15 cellular contexts compared by ENCODE assay signal in the genomic region with DNA sequence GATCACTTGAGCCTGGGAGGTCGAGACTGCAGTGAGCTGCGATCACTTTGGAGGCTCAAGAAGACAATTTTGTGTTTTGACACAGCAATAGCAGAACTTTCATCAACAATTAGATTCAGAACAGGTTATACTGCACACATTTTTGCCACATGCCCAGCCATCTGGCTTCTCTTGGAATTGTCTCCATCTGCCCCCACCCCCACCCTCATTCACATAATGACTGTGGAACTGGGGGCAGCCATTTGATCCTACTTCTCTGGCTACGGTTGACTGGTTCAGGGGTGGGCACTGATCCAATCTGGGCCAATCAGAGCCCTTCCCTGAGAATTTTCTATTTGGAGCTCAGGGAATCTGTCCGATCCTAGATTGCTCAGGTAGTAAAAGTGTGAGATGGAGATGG. TPM values are rescaled to one million over a fixed set of nuclear protein-coding genes. Genes with fewer than 3 reads are reported as not detected.
DNase-seq lines count a peak whose midpoint lies in the region; ATAC-seq and TF ChIP-seq lines count a peak whose summit lies in the region.
"Had no signal": no experiment of that assay in that cellular context is flagged by ENCODE, and none has a peak within 500 bp of the region (broad histone marks: within the 10 kb centered on the region; RNA-seq: fewer than 3 reads in every experiment).

No MANE protein-coding gene starts in this region.

- H3K9ac ChIP-seq in BLaER1 treated with 17β-estradiol and CSF1 and Interleukin-3, amounts not matched to agents 10 nM and 100 nM: peak overlapping the region in 4 of 11 experiments; percentile 62 to 78 (median 70); a peak in 5 of 22 replicates

- DNase-seq in NCI-H2171 treated with DMSO at 0.1 percent for 48 hours (lab: John Stamatoyannopoulos, UW) (peak; percentile 96), astrocyte of the spinal cord (ENCODE audit: low read depth, low spot score) (no peak), osteoblast (ENCODE audit: insufficient read length, low spot score, missing footprints) (peak; percentile 15), NAMALWA (ENCODE audit: low spot score) (no peak), SIG-M5 (lab: John Stamatoyannopoulos, UW) (no peak)
- no peak for DNase-seq in stimulated activated naive CD8-positive, alpha-beta T cell treated with anti-CD3 and anti-CD28 coated beads, Interleukin-15, amount 100 ng/mL, for 72 hours
- DNase-seq: activated CD4-positive, alpha-beta memory T cell treated with anti-CD3 and anti-CD28 coated beads for 36 hours; effector memory CD8-positive, alpha-beta T cell; immature natural killer cell; NCI-H1105; NCI-H510A treated with DMSO at 0.1 percent for 48 hours; stimulated activated CD4-positive, alpha-beta T cell treated with anti-CD3 and anti-CD28 coated beads, Interleukin-15, amount 100 ng/mL, for 24 hours; testis had no signal

- H3K4me1 Mint-ChIP-seq in stimulated activated naive CD8-positive, alpha-beta T cell treated with anti-CD3 and anti-CD28 coated beads, Interleukin-15, amount 100 ng/mL, for 72 hours: peaks cover 25% of the 10 kb centered on the region

- peaks cover 9% of the 10 kb centered on the region for H3K79me2 ChIP-seq in osteoblast (ENCODE audit: insufficient read depth, low read length)

- ATAC-seq in HG02642 (IDR thresholded peaks at IDR 0.05; ENCODE audit: poor library complexity, unreplicated experiment): no peak
- no peak for ATAC-seq in stimulated activated naive CD8-positive, alpha-beta T cell treated with anti-CD3 and anti-CD28 coated beads, Interleukin-15, amount 100 ng/mL, for 72 hours
- ATAC-seq: effector memory CD8-positive, alpha-beta T cell had no signal

- no peaks in the 10 kb centered on the region for H4K20me1 ChIP-seq in BLaER1 treated with 17β-estradiol and CSF1 and Interleukin-3, amounts not matched to agents 10 nM and 100 nM
- no peaks in the 10 kb centered on the region for H4K20me1 ChIP-seq in osteoblast (ENCODE audit: insufficient read depth, low read length)

- H3K4me3 ChIP-seq in BLaER1 treated with 17β-estradiol and CSF1 and Interleukin-3, amounts not matched to agents 10 nM and 100 nM: peak overlapping the region in 4 of 10 experiments; percentile 52 to 71 (median 59); a peak in 7 of 20 replicates
- H3K4me3 ChIP-seq in astrocyte of the spinal cord (ENCODE audit: low read depth, low read length) (peak overlapping the region; percentile 3), osteoblast (ENCODE audit: insufficient read depth, low read length) (no peak overlapping the region)
- H3K4me3 ChIP-seq: testis had no signal

- H3K27ac ChIP-seq in BLaER1 treated with 17β-estradiol and CSF1 and Interleukin-3, amounts not matched to agents 10 nM and 100 nM: peak overlapping the region in 8 of 11 experiments; percentile 23 to 88 (median 82); a peak in 13 of 22 replicates
- peak overlapping the region; percentile 92 for H3K27ac ChIP-seq in osteoblast (ENCODE audit: low read depth, low read length)
- H3K27ac ChIP-seq: testis had no signal

- H3K36me3 ChIP-seq in BLaER1 treated with 17β-estradiol and CSF1 and Interleukin-3, amounts not matched to agents 10 nM and 100 nM: peaks cover 0 to 24% (median 0%) of the 10 kb centered on the region in 11 experiments; a peak in 7 of 22 replicates
- peaks cover 3% of the 10 kb centered on the region for H3K36me3 ChIP-seq in osteoblast (ENCODE audit: insufficient read depth, low read length)

- peaks cover 42 to 96% (median 66%) of the 10 kb centered on the region in 10 experiments for H3K4me1 ChIP-seq in BLaER1 treated with 17β-estradiol and CSF1 and Interleukin-3, amounts not matched to agents 10 nM and 100 nM
- peaks cover 31% of the 10 kb centered on the region for H3K4me1 ChIP-seq in osteoblast (ENCODE audit: insufficient read depth, low read length)
- H3K4me1 ChIP-seq: testis had no signal

- H3K27ac Mint-ChIP-seq in stimulated activated naive CD8-positive, alpha-beta T cell treated with anti-CD3 and anti-CD28 coated beads, Interleukin-15, amount 100 ng/mL, for 72 hours: no peak overlapping the region
- H3K27ac Mint-ChIP-seq: activated CD4-positive, alpha-beta memory T cell treated with anti-CD3 and anti-CD28 coated beads for 36 hours; effector memory CD8-positive, alpha-beta T cell; immature natural killer cell had no signal

- peaks cover 0 to 10% (median 2%) of the 10 kb centered on the region in 11 experiments; a peak in 12 of 22 replicates for H3K9me3 ChIP-seq in BLaER1 treated with 17β-estradiol and CSF1 and Interleukin-3, amounts not matched to agents 10 nM and 100 nM (replicated peaks in 1 of 11)
- no peaks in the 10 kb centered on the region for H3K9me3 ChIP-seq in osteoblast (ENCODE audit: low read depth, low read length)
- H3K9me3 ChIP-seq: testis had no signal

- peak overlapping the region in 9 of 11 experiments; percentile 66 to 97 (median 91); a peak in 17 of 22 replicates for H3K4me2 ChIP-seq in BLaER1 treated with 17β-estradiol and CSF1 and Interleukin-3, amounts not matched to agents 10 nM and 100 nM
- H3K4me2 ChIP-seq in osteoblast (ENCODE audit: insufficient read depth, low read length): peak overlapping the region; percentile 83

- H3K27me3 Mint-ChIP-seq in stimulated activated naive CD8-positive, alpha-beta T cell treated with anti-CD3 and anti-CD28 coated beads, Interleukin-15, amount 100 ng/mL, for 72 hours: peaks cover 63% of the 10 kb centered on the region

- TF ChIP-seq CTCF in astrocyte of the spinal cord (IDR thresholded peaks at IDR 0.05; ENCODE audit: low read depth, low read length) (no peak), osteoblast (IDR thresholded peaks at IDR 0.05; ENCODE audit: extremely low read depth, low read depth, low read length) (no peak)

- no peak overlapping the region for H3K4me3 Mint-ChIP-seq in stimulated activated naive CD8-positive, alpha-beta T cell treated with anti-CD3 and anti-CD28 coated beads, Interleukin-15, amount 100 ng/mL, for 72 hours
- H3K4me3 Mint-ChIP-seq: activated CD4-positive, alpha-beta memory T cell treated with anti-CD3 and anti-CD28 coated beads for 36 hours; effector memory CD8-positive, alpha-beta T cell; immature natural killer cell had no signal

- H3K27me3 ChIP-seq in BLaER1 treated with 17β-estradiol and CSF1 and Interleukin-3, amounts not matched to agents 10 nM and 100 nM: no peaks in the 10 kb centered on the region; a peak in 1 of 22 replicates
- H3K27me3 ChIP-seq in osteoblast (ENCODE audit: insufficient read depth, low read length): no peaks in the 10 kb centered on the region
- H3K27me3 ChIP-seq: testis had no signal

- no peaks in the 10 kb centered on the region for H3K9me3 Mint-ChIP-seq in stimulated activated naive CD8-positive, alpha-beta T cell treated with anti-CD3 and anti-CD28 coated beads, Interleukin-15, amount 100 ng/mL, for 72 hours
- H3K9me3 Mint-ChIP-seq: activated CD4-positive, alpha-beta memory T cell treated with anti-CD3 and anti-CD28 coated beads for 36 hours; effector memory CD8-positive, alpha-beta T cell; immature natural killer cell had no signal

- in situ Hi-C loops in astrocyte of the spinal cord (cut with HindIII; ENCODE audit: low sequenced_read_pairs): no loop called here

- H2AFZ ChIP-seq in osteoblast (ENCODE audit: low read length): no peak overlapping the region

RNA-seq across cellular contexts. Expression of gene TMEM92, which starts 14.0 kb away (rescaled TPM):
- under 0.01 and 0.36 TPM in 2 replicates for total RNA-seq in osteoblast

RNA-seq across cellular contexts. Expression of gene XYLT2, which starts 57.6 kb away (rescaled TPM):
- 40.5 and 46.6 TPM in 2 replicates for total RNA-seq in osteoblast

Comparison
In these comparisons a context has a peak if more than half of its experiments do, and no peak if none do; other contexts are left out.
1. DNase-seq: peak in NCI-H2171 treated with DMSO at 0.1 percent for 48 hours (single experiment) and osteoblast (single experiment); none in astrocyte of the spinal cord (single experiment), NAMALWA (single experiment), stimulated activated naive CD8-positive, alpha-beta T cell treated with anti-CD3 and anti-CD28 coated beads, Interleukin-15, amount 100 ng/mL, for 72 hours (0 of 2) and SIG-M5 (single experiment).